ENCODE assay signal across 8 cellular contexts in genomic region chr12:82685721-82686222, GRCh38. TPM values are rescaled to one million over a fixed set of nuclear protein-coding genes. Genes with fewer than 3 reads are reported as not detected.
A peak's percentile ranks its signal among the peaks of the same experiment; 100 is the strongest.
DNase-seq lines count a peak whose midpoint lies in the region; ATAC-seq, FAIRE-seq and TF ChIP-seq lines count a peak whose summit lies in the region.

No MANE protein-coding gene starts in this region.

- peak overlapping the region; percentile 99 for H3K27ac Mint-ChIP-seq in T-helper 17 cell

- ATAC-seq in GM18499 (IDR thresholded peaks at IDR 0.05; ENCODE audit: insufficient read depth, unreplicated experiment) (peak; percentile 59), HG02943 (IDR thresholded peaks at IDR 0.05; ENCODE audit: low read depth, unreplicated experiment) (peak; percentile 56), T-helper 17 cell (peak; percentile 61), psoas muscle (peak; percentile 84 to 88 (median 86))

- peaks cover 17% of the 10 kb centered on the region for H3K27me3 Mint-ChIP-seq in T-helper 17 cell

- WGBS in psoas muscle, 3 donors, result 0 to 1% (median 1%) methylated on average over 16 of the region's 16 CpGs

- TF ChIP-seq CTCF in right atrium auricular region (IDR thresholded peaks at IDR 0.05) (peak; percentile 76 to 91), psoas muscle (IDR thresholded peaks at IDR 0.05) (peak; percentile 86)

- DNase-seq in NCI-H1694 treated with DMSO at 0.1 percent for 48 hours (lab: John Stamatoyannopoulos, UW) (peak; percentile 85), T-helper 17 cell (peak; percentile 76 to 87 (median 77)), anterior cingulate cortex (lab: John Stamatoyannopoulos, UW) (peak; percentile 32 to 97 (median 89)), right atrium auricular region (ENCODE audit: low spot score) (peak; percentile 94), psoas muscle (peak; percentile 91 to 95), urothelium cell line (ENCODE audit: low spot score) (peak; percentile 73)

- H3K27me3 ChIP-seq in right atrium auricular region, result no peaks in the 10 kb centered on the region
- peaks cover 0 to 8% (median 0%) of the 10 kb centered on the region in 3 donors for H3K27me3 ChIP-seq in psoas muscle (ENCODE audit: insufficient read depth in 3 of 3, low read length in 2 of 3)

- H3K36me3 Mint-ChIP-seq in T-helper 17 cell (ENCODE audit: low read depth), result no peaks in the 10 kb centered on the region

- peaks cover 0 to 19% of the 10 kb centered on the region in 2 donors for H3K4me1 ChIP-seq in right atrium auricular region
- peaks cover 4% of the 10 kb centered on the region for H3K4me1 ChIP-seq in psoas muscle

- H3K9me3 ChIP-seq in T-helper 17 cell (ENCODE audit: control insufficient read depth, low read length, poor library complexity, severe bottlenecking), result no peaks in the 10 kb centered on the region
- H3K9me3 ChIP-seq in right atrium auricular region, result no peaks in the 10 kb centered on the region
- H3K9me3 ChIP-seq in psoas muscle, result no peaks in the 10 kb centered on the region

- H3K36me3 ChIP-seq in right atrium auricular region, result no peaks in the 10 kb centered on the region
- H3K36me3 ChIP-seq in psoas muscle (ENCODE audit: insufficient read depth in 1 of 2, low read depth in 1 of 2), result no peaks in the 10 kb centered on the region

- H3K4me3 ChIP-seq in right atrium auricular region (peak overlapping the region; percentile 76 to 83), psoas muscle (peak overlapping the region; percentile 89)

- no peak for FAIRE-seq in urothelium cell line (lab: Jason Lieb, UNC)

- peak overlapping the region; percentile 99 for H3K4me3 Mint-ChIP-seq in T-helper 17 cell

- peaks cover 24% of the 10 kb centered on the region for H3K4me1 Mint-ChIP-seq in T-helper 17 cell

- H3K27ac ChIP-seq in right atrium auricular region, result peak overlapping the region; percentile 86 to 89
- peak overlapping the region; percentile 80 for H3K27ac ChIP-seq in psoas muscle

- intact Hi-C loops in psoas muscle (cut with DNase I), result no loop called here

RNA-seq across cellular contexts. Expression of gene TMTC2, which starts 0.9 kb away (rescaled TPM):
- total RNA-seq in T-helper 17 cell (1 to 10 TPM; 6.0 to 6.2 TPM), right atrium auricular region (1 to 10 TPM; 2.9 to 3.2 TPM), psoas muscle (1 to 10 TPM; 1.8 to 2.7 (median 2.2) TPM)
- polyA plus RNA-seq in psoas muscle, result 1 to 10 TPM in 2 of 3 donors, under 1 TPM in 1; 0.85 to 1.1 (median 1.0) TPM

Comparison
In these comparisons a context has a peak if more than half of its experiments do, and no peak if none do; other contexts are left out.
1. Peak in every context shown above with its lines: DNase-seq, ATAC-seq, H3K4me3 ChIP-seq and H3K27ac ChIP-seq.